ENCODE assay signal across 10 cellular contexts in genomic region chr4:186023975-186024374, GRCh38. TPM values are rescaled to one million over a fixed set of nuclear protein-coding genes. Genes with fewer than 3 reads are reported as not detected.
"Had no signal": no experiment of that assay in that cellular context is flagged by ENCODE, and none has a peak within 500 bp of the region (broad histone marks: within the 10 kb centered on the region; RNA-seq: fewer than 3 reads in every experiment).

No MANE protein-coding gene starts in this region.

- H3K27ac ChIP-seq: HL-60, KMS-11 had no signal

- H3K4me1 ChIP-seq: HAP-1 had no signal

- H3K4me2 ChIP-seq: KMS-11 had no signal

- H3K4me3 Mint-ChIP-seq: HFFc6, IgD-negative memory B cell had no signal

- DNase-seq: GOT3, HFFc6, KBM-7 had no signal

- ATAC-seq: HCT116 had no signal

- H3K4me1 Mint-ChIP-seq: IgD-negative memory B cell had no signal

- H3K4me3 ChIP-seq: HAP-1 had no signal

- H3K9me3 Mint-ChIP-seq: HFFc6 had no signal

- H3K9me3 ChIP-seq: HAP-1 had no signal

- H3K36me3 ChIP-seq: HAP-1 had no signal

- H3K9ac ChIP-seq: KMS-11 had no signal

- FAIRE-seq: H54, HepG2 had no signal

- H3K27ac Mint-ChIP-seq: HFFc6, IgD-negative memory B cell had no signal

RNA-seq across cellular contexts. Expression of gene TLR3, which starts 45.0 kb away (rescaled TPM):
- polyA plus RNA-seq: IgD-negative memory B cell had no signal
